In the genomic region with DNA sequence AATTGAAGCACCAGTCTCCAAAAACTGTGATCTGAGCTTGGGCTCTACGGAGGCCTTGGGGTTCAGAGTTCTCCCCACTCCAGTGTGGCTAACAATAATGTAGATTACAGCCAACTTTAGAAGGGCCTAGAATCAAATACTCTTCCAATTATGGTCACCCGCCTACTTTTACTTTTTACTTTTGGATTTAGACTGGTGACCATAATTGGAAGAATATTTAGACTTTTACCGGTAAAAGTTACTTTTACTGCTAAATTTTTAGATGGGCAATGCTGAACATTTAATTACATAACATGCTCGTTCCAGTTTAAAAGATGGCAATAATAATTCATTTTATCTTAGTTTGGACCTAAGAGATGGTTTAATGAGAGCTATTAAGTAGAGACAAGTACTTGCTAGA, we compare ENCODE assay signal across 14 cellular contexts. TPM values are rescaled to one million over a fixed set of nuclear protein-coding genes. Genes with fewer than 3 reads are reported as not detected.
DNase-seq lines count a peak whose midpoint lies in the region; ATAC-seq and TF ChIP-seq lines count a peak whose summit lies in the region.
"Had no signal": no experiment of that assay in that cellular context is flagged by ENCODE, and none has a peak within 500 bp of the region (broad histone marks: within the 10 kb centered on the region; RNA-seq: fewer than 3 reads in every experiment).

No MANE protein-coding gene starts in this region.

- no peak for TF ChIP-seq POLR2A in breast epithelium (IDR thresholded peaks at IDR 0.05)
- no peak for TF ChIP-seq POLR2A in testis (IDR thresholded peaks at IDR 0.05)

- 100% methylated on average over 1 of the region's 4 CpGs for WGBS in mesenchymal stem cell
- 43 to 59% methylated on average over 4 of the region's 4 CpGs for WGBS in testis, 2 donors

- H2BK5ac ChIP-seq in mesenchymal stem cell (ENCODE audit: low read depth, low read length, poor library complexity, severe bottlenecking), result no peak overlapping the region

- CTCF ChIA-PET in PC-3 (lab: Charles Lee), result no interaction called here

- H3K4ac ChIP-seq in mesenchymal stem cell (ENCODE audit: low read depth in 1 of 2, low read length in 2 of 2), result no peak overlapping the region

- ATAC-seq in PC-3, result no peak
- ATAC-seq in GM19395 (IDR thresholded peaks at IDR 0.05; ENCODE audit: unreplicated experiment), result no peak
- no peak for ATAC-seq in HG03108 (IDR thresholded peaks at IDR 0.05; ENCODE audit: unreplicated experiment)
- no peak for ATAC-seq in GM21526 (IDR thresholded peaks at IDR 0.05; ENCODE audit: low FRiP score, unreplicated experiment)
- ATAC-seq: CD8-positive, alpha-beta T cell had no signal

- no peaks in the 10 kb centered on the region for H3K9me3 ChIP-seq in PC-3 (ENCODE audit: low read length)
- no peaks in the 10 kb centered on the region for H3K9me3 ChIP-seq in breast epithelium
- H3K9me3 ChIP-seq in mesenchymal stem cell (ENCODE audit: control insufficient read depth, low read length), result no peaks in the 10 kb centered on the region
- no peaks in the 10 kb centered on the region for H3K9me3 ChIP-seq in testis

- H2AK5ac ChIP-seq in mesenchymal stem cell (ENCODE audit: low read length, severe bottlenecking), result no peak overlapping the region

- H3K9me2 ChIP-seq in PC-3 (replicated peaks; ENCODE audit: low read length), result no peaks in the 10 kb centered on the region

- H3K27ac ChIP-seq in PC-3 (ENCODE audit: low read length) (no peak overlapping the region), breast epithelium (peak overlapping the region; percentile 80 to 89), mesenchymal stem cell (ENCODE audit: low read length, poor library complexity, severe bottlenecking) (no peak overlapping the region), testis (peak overlapping the region; percentile 83 to 89)
- H3K27ac ChIP-seq: GM23248 had no signal

- no peak overlapping the region for H3K4me3 ChIP-seq in PC-3 (ENCODE audit: low read length)
- H3K4me3 ChIP-seq in breast epithelium, result peak overlapping the region in 1 of 3 donors; percentile 19
- H3K4me3 ChIP-seq in mesenchymal stem cell (ENCODE audit: insufficient read depth in 1 of 2, low read depth in 1 of 2, low read length in 2 of 2), result peak overlapping the region in 1 of 2 experiments; percentile 19
- no peak overlapping the region for H3K4me3 ChIP-seq in testis
- H3K4me3 ChIP-seq: GM23248 had no signal

- no peak overlapping the region for H4K91ac ChIP-seq in mesenchymal stem cell (ENCODE audit: low read length)

- H2BK120ac ChIP-seq in mesenchymal stem cell (ENCODE audit: low read depth, low read length), result no peak overlapping the region

- no peak overlapping the region for H2AFZ ChIP-seq in PC-3 (ENCODE audit: low read length)
- no peak overlapping the region for H2AFZ ChIP-seq in mesenchymal stem cell (ENCODE audit: low read depth, low read length)
- H2AFZ ChIP-seq: GM23248 had no signal

- peaks cover 14% of the 10 kb centered on the region for H4K20me1 ChIP-seq in PC-3 (ENCODE audit: low read length)

- BruUV-seq in PC-3 (replicated peaks; lab: Mats Ljungman, UMichigan), result TSS peak; percentile 8

- H3K23ac ChIP-seq in mesenchymal stem cell (ENCODE audit: low read length in 2 of 2), result no peak overlapping the region

- POLR2A ChIA-PET in PC-3 (lab: Charles Lee; ENCODE audit: unreplicated experiment), result no interaction called here

- peaks cover 58% of the 10 kb centered on the region for H3K79me2 ChIP-seq in PC-3 (ENCODE audit: low read length)

- peaks cover 33% of the 10 kb centered on the region for H3K4me1 ChIP-seq in PC-3 (ENCODE audit: insufficient read depth, low read length)
- peaks cover 0 to 14% of the 10 kb centered on the region in 2 donors for H3K4me1 ChIP-seq in breast epithelium
- H3K4me1 ChIP-seq in mesenchymal stem cell (ENCODE audit: control insufficient read depth, insufficient read depth, low read depth, low read length), result peaks cover 7% of the 10 kb centered on the region
- H3K4me1 ChIP-seq in testis, result peaks cover 35% of the 10 kb centered on the region

- intact Hi-C loops in PC-3 (cut with micrococcal nuclease), result no loop called here
- intact Hi-C loops in breast epithelium (cut with DNase I; ENCODE audit: low total_unique reads), result no loop called here
- intact Hi-C loops in testis (cut with DNase I; ENCODE audit: low total_unique reads), result no loop called here

- no peak overlapping the region for H2BK12ac ChIP-seq in mesenchymal stem cell (ENCODE audit: low read length in 2 of 2)

- no peak overlapping the region for H4K8ac ChIP-seq in mesenchymal stem cell (ENCODE audit: low read length)

- H2BK15ac ChIP-seq in mesenchymal stem cell (ENCODE audit: low read depth, poor library complexity, severe bottlenecking), result no peak overlapping the region

- DNase-seq in PC-3 (no peak), breast epithelium (ENCODE audit: low spot score in 2 of 2) (no peak), mesenchymal stem cell (no peak), testis (no peak), DMS79 (lab: John Stamatoyannopoulos, UW) (no peak)
- DNase-seq: activated T-cell treated with anti-CD3 and anti-CD28 coated beads, Interleukin-2, amount 50 U/mL, for 1 hour; CD8-positive, alpha-beta T cell; GM23248; NCI-H1092 treated with DMSO at 0.1 percent for 48 hours; retina; SHP77 had no signal

- H3K27me3 ChIP-seq in PC-3 (ENCODE audit: low read length) (no peaks in the 10 kb centered on the region), breast epithelium (no peaks in the 10 kb centered on the region), mesenchymal stem cell (ENCODE audit: control insufficient read depth in 1 of 2, insufficient read depth in 1 of 2, low read length in 2 of 2) (no peaks in the 10 kb centered on the region), testis (no peaks in the 10 kb centered on the region)

- H3K36me3 ChIP-seq in PC-3 (ENCODE audit: low read depth, low read length) (peaks cover 34% of the 10 kb centered on the region), breast epithelium (no peaks in the 10 kb centered on the region), mesenchymal stem cell (ENCODE audit: control insufficient read depth in 1 of 2, insufficient read depth in 2 of 2, low read depth in 1 of 2, low read length in 2 of 2) (peaks cover 3 to 8% of the 10 kb centered on the region in 2 experiments), testis (ENCODE audit: low read depth, missing control alignments) (no peaks in the 10 kb centered on the region)

- no peak overlapping the region for H3K4me2 ChIP-seq in PC-3 (ENCODE audit: low read length)
- H3K4me2 ChIP-seq in mesenchymal stem cell (ENCODE audit: low read length, poor library complexity, severe bottlenecking), result no peak overlapping the region

- no peak overlapping the region for H3K14ac ChIP-seq in mesenchymal stem cell (ENCODE audit: low read length in 2 of 2)

- H3K79me1 ChIP-seq in mesenchymal stem cell (replicated peaks; ENCODE audit: low read length, poor library complexity, severe bottlenecking), result peaks cover 24% of the 10 kb centered on the region

- peaks cover 21% of the 10 kb centered on the region for H3F3A ChIP-seq in PC-3 (ENCODE audit: low read length, unreplicated experiment)

- no peak overlapping the region for H3K9ac ChIP-seq in PC-3 (ENCODE audit: low read length)
- H3K9ac ChIP-seq in mesenchymal stem cell (ENCODE audit: low read length), result peak overlapping the region; percentile 65
- H3K9ac ChIP-seq: GM23248 had no signal

- TF ChIP-seq CTCF in PC-3 (conservative IDR thresholded peaks at IDR 0.05; ENCODE audit: low read depth, low read length) (no peak), breast epithelium (IDR thresholded peaks at IDR 0.05) (no peak), testis (IDR thresholded peaks at IDR 0.05) (no peak)

- no peak overlapping the region for H3K18ac ChIP-seq in mesenchymal stem cell (ENCODE audit: low read depth in 1 of 2, low read length in 2 of 2)

RNA-seq across cellular contexts. Expression of a gene that starts 39.2 kb away (rescaled TPM):
- 9.0 and 16.0 TPM in 2 replicates for total RNA-seq in PC-3 (2014; rRNA removed)
- total RNA-seq in breast epithelium, result 10 to 100 TPM; 21.6 to 31.9 (median 26.7) TPM
- polyA plus RNA-seq in mesenchymal stem cell (2013, experiment 1 of 2), result 14.0 TPM
- 14.8 TPM for polyA plus RNA-seq in mesenchymal stem cell (2013, experiment 2 of 2)
- 10 to 100 TPM; 29.0 to 30.8 TPM for total RNA-seq in testis
- 23.7 TPM for polyA plus RNA-seq in testis (ENCODE audit: insufficient read depth, low read depth, low replicate concordance)

RNA-seq across cellular contexts. Expression of a gene that starts 41.8 kb away (rescaled TPM):
- total RNA-seq in PC-3 (2014; rRNA removed), result 0.40 and 0.52 TPM in 2 replicates
- total RNA-seq in breast epithelium, result 1 to 10 TPM in 1 of 3 donors, under 1 TPM in 2; 0.48 to 2.8 (median 0.66) TPM
- polyA plus RNA-seq in mesenchymal stem cell (2013, experiment 1 of 2), result 0.10 TPM
- polyA plus RNA-seq in mesenchymal stem cell (2013, experiment 2 of 2), result 0.10 TPM
- 10 to 100 TPM; 12.8 to 29.1 TPM for total RNA-seq in testis
- polyA plus RNA-seq in testis (ENCODE audit: insufficient read depth, low read depth, low replicate concordance), result 21.8 TPM

RNA-seq across cellular contexts. Expression of a gene that starts 42.1 kb away (rescaled TPM):
- total RNA-seq in PC-3 (2014; rRNA removed), result 96.5 and 114 TPM in 2 replicates
- total RNA-seq in breast epithelium, result 100 to 1,000 TPM in 1 of 3 donors, 10 to 100 TPM in 2; 82.9 to 135 (median 96.7) TPM
- 138 TPM for polyA plus RNA-seq in mesenchymal stem cell (2013, experiment 1 of 2)
- 144 TPM for polyA plus RNA-seq in mesenchymal stem cell (2013, experiment 2 of 2)
- total RNA-seq in testis, result 10 to 100 TPM; 66.3 to 74.5 TPM
- 81.9 TPM for polyA plus RNA-seq in testis (ENCODE audit: insufficient read depth, low read depth, low replicate concordance)

Comparison
In these comparisons a context has a peak if more than half of its experiments do, and no peak if none do; other contexts are left out.
1. H3K27ac ChIP-seq: peak in breast epithelium (2 of 2) and testis (2 of 2); none in PC-3 (single experiment) and mesenchymal stem cell (single experiment).